ENCODE assay signal across 1 cellular context in the genomic region with DNA sequence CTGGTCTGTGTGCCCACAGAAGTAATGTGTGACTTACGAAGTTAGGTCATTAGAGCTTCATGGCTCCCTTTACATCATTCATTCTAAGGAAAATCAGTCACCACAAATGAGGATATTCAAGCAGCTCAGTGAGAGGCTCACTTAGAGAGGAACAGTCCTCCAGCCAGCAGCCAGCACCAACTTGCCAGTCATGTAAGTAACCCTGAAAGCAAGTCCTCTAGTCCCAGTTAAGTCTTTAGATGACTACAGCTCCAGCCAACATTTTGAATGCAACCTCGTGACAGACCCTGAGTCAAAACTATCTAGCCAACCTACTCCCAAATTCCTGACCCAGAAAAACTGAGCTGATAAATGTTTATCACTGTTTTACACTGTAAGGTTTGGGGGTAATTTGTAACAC.
TF ChIP-seq lines count a peak whose summit lies in the region.

No MANE protein-coding gene starts in this region.

TF ChIP-seq in GM12878, 131 proteins besides CTCF, POLR2A, EP300 and RAD21:
- TF ChIP-seq, protein P1, sequence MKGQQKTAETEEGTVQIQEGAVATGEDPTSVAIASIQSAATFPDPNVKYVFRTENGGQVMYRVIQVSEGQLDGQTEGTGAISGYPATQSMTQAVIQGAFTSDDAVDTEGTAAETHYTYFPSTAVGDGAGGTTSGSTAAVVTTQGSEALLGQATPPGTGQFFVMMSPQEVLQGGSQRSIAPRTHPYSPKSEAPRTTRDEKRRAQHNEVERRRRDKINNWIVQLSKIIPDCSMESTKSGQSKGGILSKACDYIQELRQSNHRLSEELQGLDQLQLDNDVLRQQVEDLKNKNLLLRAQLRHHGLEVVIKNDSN (IDR thresholded peaks at IDR 0.05; ENCODE audit: borderline replicate concordance, extremely low read length, insufficient read depth, low read depth, low read length): no peak
- TF ChIP-seq CBX5 (IDR thresholded peaks at IDR 0.05; ENCODE audit: low read depth) (no peak), RAD51 (IDR thresholded peaks at IDR 0.05) (no peak), DPF2 (IDR thresholded peaks at IDR 0.05) (no peak), MEF2B (IDR thresholded peaks at IDR 0.05; ENCODE audit: partially characterized antibody, poor library complexity, severe bottlenecking) (no peak), MTA3 (IDR thresholded peaks at IDR 0.05; ENCODE audit: borderline replicate concordance, low read length) (no peak), FOS (IDR thresholded peaks at IDR 0.05; ENCODE audit: borderline replicate concordance, extremely low read depth, insufficient read length) (no peak), IKZF1 (conservative IDR thresholded peaks at IDR 0.05) (no peak), NFYA (IDR thresholded peaks at IDR 0.05; ENCODE audit: borderline replicate concordance, low read depth, low read length) (no peak), BCL11A (IDR thresholded peaks at IDR 0.05; ENCODE audit: low read depth, low read length) (no peak), NR2C1 (IDR thresholded peaks at IDR 0.05) (no peak), ESRRA (IDR thresholded peaks at IDR 0.05; ENCODE audit: low read length) (no peak), POU2F2 (IDR thresholded peaks at IDR 0.05; ENCODE audit: borderline replicate concordance, low read depth, low read length) (no peak), JUND (IDR thresholded peaks at IDR 0.05; ENCODE audit: low read depth, low read length) (no peak)
- TF ChIP-seq, protein P2, sequence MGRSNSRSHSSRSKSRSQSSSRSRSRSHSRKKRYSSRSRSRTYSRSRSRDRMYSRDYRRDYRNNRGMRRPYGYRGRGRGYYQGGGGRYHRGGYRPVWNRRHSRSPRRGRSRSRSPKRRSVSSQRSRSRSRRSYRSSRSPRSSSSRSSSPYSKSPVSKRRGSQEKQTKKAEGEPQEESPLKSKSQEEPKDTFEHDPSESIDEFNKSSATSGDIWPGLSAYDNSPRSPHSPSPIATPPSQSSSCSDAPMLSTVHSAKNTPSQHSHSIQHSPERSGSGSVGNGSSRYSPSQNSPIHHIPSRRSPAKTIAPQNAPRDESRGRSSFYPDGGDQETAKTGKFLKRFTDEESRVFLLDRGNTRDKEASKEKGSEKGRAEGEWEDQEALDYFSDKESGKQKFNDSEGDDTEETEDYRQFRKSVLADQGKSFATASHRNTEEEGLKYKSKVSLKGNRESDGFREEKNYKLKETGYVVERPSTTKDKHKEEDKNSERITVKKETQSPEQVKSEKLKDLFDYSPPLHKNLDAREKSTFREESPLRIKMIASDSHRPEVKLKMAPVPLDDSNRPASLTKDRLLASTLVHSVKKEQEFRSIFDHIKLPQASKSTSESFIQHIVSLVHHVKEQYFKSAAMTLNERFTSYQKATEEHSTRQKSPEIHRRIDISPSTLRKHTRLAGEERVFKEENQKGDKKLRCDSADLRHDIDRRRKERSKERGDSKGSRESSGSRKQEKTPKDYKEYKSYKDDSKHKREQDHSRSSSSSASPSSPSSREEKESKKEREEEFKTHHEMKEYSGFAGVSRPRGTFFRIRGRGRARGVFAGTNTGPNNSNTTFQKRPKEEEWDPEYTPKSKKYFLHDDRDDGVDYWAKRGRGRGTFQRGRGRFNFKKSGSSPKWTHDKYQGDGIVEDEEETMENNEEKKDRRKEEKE (IDR thresholded peaks at IDR 0.05): no peak
- TF ChIP-seq, protein P3, sequence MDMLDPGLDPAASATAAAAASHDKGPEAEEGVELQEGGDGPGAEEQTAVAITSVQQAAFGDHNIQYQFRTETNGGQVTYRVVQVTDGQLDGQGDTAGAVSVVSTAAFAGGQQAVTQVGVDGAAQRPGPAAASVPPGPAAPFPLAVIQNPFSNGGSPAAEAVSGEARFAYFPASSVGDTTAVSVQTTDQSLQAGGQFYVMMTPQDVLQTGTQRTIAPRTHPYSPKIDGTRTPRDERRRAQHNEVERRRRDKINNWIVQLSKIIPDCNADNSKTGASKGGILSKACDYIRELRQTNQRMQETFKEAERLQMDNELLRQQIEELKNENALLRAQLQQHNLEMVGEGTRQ (IDR thresholded peaks at IDR 0.05; ENCODE audit: borderline replicate concordance, low read depth, low read length): no peak
- TF ChIP-seq, protein P4, sequence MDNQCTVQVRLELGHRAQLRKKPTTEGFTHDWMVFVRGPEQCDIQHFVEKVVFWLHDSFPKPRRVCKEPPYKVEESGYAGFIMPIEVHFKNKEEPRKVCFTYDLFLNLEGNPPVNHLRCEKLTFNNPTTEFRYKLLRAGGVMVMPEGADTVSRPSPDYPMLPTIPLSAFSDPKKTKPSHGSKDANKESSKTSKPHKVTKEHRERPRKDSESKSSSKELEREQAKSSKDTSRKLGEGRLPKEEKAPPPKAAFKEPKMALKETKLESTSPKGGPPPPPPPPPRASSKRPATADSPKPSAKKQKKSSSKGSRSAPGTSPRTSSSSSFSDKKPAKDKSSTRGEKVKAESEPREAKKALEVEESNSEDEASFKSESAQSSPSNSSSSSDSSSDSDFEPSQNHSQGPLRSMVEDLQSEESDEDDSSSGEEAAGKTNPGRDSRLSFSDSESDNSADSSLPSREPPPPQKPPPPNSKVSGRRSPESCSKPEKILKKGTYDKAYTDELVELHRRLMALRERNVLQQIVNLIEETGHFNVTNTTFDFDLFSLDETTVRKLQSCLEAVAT (IDR thresholded peaks at IDR 0.05): no peak
- TF ChIP-seq, protein P5, sequence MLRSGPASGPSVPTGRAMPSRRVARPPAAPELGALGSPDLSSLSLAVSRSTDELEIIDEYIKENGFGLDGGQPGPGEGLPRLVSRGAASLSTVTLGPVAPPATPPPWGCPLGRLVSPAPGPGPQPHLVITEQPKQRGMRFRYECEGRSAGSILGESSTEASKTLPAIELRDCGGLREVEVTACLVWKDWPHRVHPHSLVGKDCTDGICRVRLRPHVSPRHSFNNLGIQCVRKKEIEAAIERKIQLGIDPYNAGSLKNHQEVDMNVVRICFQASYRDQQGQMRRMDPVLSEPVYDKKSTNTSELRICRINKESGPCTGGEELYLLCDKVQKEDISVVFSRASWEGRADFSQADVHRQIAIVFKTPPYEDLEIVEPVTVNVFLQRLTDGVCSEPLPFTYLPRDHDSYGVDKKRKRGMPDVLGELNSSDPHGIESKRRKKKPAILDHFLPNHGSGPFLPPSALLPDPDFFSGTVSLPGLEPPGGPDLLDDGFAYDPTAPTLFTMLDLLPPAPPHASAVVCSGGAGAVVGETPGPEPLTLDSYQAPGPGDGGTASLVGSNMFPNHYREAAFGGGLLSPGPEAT (IDR thresholded peaks at IDR 0.05; ENCODE audit: low read depth): no peak
- TF ChIP-seq, protein P6, sequence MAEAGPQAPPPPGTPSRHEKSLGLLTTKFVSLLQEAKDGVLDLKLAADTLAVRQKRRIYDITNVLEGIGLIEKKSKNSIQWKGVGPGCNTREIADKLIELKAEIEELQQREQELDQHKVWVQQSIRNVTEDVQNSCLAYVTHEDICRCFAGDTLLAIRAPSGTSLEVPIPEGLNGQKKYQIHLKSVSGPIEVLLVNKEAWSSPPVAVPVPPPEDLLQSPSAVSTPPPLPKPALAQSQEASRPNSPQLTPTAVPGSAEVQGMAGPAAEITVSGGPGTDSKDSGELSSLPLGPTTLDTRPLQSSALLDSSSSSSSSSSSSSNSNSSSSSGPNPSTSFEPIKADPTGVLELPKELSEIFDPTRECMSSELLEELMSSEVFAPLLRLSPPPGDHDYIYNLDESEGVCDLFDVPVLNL (IDR thresholded peaks at IDR 0.05; ENCODE audit: low read depth, low read length): no peak
